18 cellular contexts compared by ENCODE assay signal in genomic region chr16:10968509-10968908, GRCh38.
"Had no signal": no experiment of that assay in that cellular context is flagged by ENCODE, and none has a peak within 500 bp of the region (broad histone marks: within the 10 kb centered on the region; RNA-seq: fewer than 3 reads in every experiment).

No MANE protein-coding gene starts in this region.

- DNase-seq: activated CD4-positive, alpha-beta T cell treated with anti-CD3 and anti-CD28 coated beads, Interleukin-2, amount 50 U/mL, for 1 hour; activated CD4-positive, CD25-positive, alpha-beta regulatory T cell treated with anti-CD3 and anti-CD28 coated beads, Interleukin-2, amount 50 U/mL, for 72 hours; activated naive CD4-positive, alpha-beta T cell; cerebellar nuclear complex; effector CD8-positive, alpha-beta T cell; esophagus squamous epithelium; mesenchymal stem cell; mucosa of descending colon; naive B cell; ovary; stimulated activated CD4-positive, alpha-beta T cell treated with anti-CD3 and anti-CD28 coated beads, Interleukin-4, amount 100 ng/mL, for 1 hour; T-helper 1 cell had no signal

- H3K27me3 ChIP-seq: adrenal gland, esophagus squamous epithelium, ovary, upper lobe of left lung had no signal

- H3K9me3 Mint-ChIP-seq: naive B cell had no signal

- H3K27me3 Mint-ChIP-seq: naive B cell had no signal

- H3K4me3 ChIP-seq: adrenal gland, esophagus squamous epithelium, mucosa of descending colon, ovary, smooth muscle cell, thoracic aorta, upper lobe of left lung had no signal

- H3K4me3 Mint-ChIP-seq: activated T-helper 1 cell treated with anti-CD3 and anti-CD28 coated beads, Interleukin-12 subunit alpha, Interleukin-12 subunit beta, Interleukin-2, Interleukin-4 antibody, amounts not matched to agents 30 ng/mL and 10 ng/mL and 1 ng/mL, durations not matched to agents 14 hours and 24 hours and 36 hours; naive B cell had no signal

- ATAC-seq: mucosa of descending colon, sciatic nerve had no signal

- H3K36me3 ChIP-seq: ovary, thoracic aorta had no signal
